1 cellular context compared by ENCODE assay signal in the genomic region with DNA sequence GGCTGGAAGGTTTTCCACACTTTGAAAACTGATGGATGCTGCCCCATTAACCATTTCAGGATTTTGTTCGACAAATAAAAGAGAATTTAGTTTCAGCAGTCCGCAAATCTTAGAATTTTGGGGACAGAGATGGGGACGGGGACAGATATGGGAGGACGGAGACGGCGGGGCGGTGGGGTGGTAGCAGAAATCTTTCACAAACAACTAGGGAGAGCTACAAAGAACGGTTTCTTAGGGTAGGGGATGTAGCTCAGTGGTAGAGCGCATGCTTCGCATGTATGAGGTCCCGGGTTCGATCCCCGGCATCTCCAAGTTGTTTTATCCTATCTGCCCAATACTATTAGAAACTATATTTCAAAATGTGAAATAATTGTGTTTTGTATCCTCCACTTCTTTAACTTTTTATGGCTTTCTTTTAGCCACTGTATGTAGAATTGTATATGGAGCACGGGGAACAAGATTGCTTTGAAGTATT.
TF ChIP-seq lines count a peak whose summit lies in the region.

No MANE protein-coding gene starts in this region.

TF ChIP-seq in IMR-90, 13 proteins besides CTCF, POLR2A, EP300 and RAD21:
- TF ChIP-seq MAFK (IDR thresholded peaks at IDR 0.05; ENCODE audit: low read depth, low read length), result no peak
- TF ChIP-seq FOS (IDR thresholded peaks at IDR 0.05; ENCODE audit: low read depth, low read length), result peak; percentile 85
- TF ChIP-seq MAZ (IDR thresholded peaks at IDR 0.05; ENCODE audit: borderline replicate concordance, low read depth, low read length), result peak; percentile 38; the same call in 1 of the 2 replicates
- no peak for TF ChIP-seq BHLHE40 (IDR thresholded peaks at IDR 0.05; ENCODE audit: low read depth, low read length)
- TF ChIP-seq NFE2L2 (IDR thresholded peaks at IDR 0.05; ENCODE audit: low read depth, low read length), result 0 out of 2 replicates have a peak, but pooled peaks have one; percentile 7
- TF ChIP-seq CEBPB (IDR thresholded peaks at IDR 0.05; ENCODE audit: low read depth, low read length), result no peak
- no peak for TF ChIP-seq ELK1 (IDR thresholded peaks at IDR 0.05; ENCODE audit: borderline replicate concordance, low read depth, low read length)
